ENCODE assay signal across 22 cellular contexts in genomic region chr4:6112606-6113290, GRCh38.
"Had no signal": no experiment of that assay in that cellular context is flagged by ENCODE, and none has a peak within 500 bp of the region (broad histone marks: within the 10 kb centered on the region; RNA-seq: fewer than 3 reads in every experiment).

No MANE protein-coding gene starts in this region.

- ATAC-seq: activated CD8-positive, alpha-beta T cell treated with anti-CD3 and anti-CD28 coated beads for 36 hours; activated T-cell treated with anti-CD3 and anti-CD28 coated beads, Interleukin-2, amount 50 U/mL, for 4 hours; foreskin keratinocyte; left lung; natural killer cell; psoas muscle; T-helper 17 cell had no signal

- H3K36me3 Mint-ChIP-seq: activated naive CD8-positive, alpha-beta T cell treated with anti-CD3 and anti-CD28 coated beads, Interleukin-2, amount 10 ng/mL, durations not matched to agents 7 days and 5 days; natural killer cell had no signal

- H3K27ac ChIP-seq: foreskin keratinocyte, left lung, ovary, psoas muscle, right atrium auricular region, spleen, upper lobe of left lung had no signal

- H3K9me3 ChIP-seq: left lung, ovary, psoas muscle, right atrium auricular region, spleen, upper lobe of left lung had no signal

- DNase-seq: activated CD4-positive, alpha-beta T cell treated with anti-CD3 and anti-CD28 coated beads, Interleukin-2, amount 10 ng/mL, durations not matched to agents 24 days and 14 days; activated CD8-positive, alpha-beta T cell treated with anti-CD3 and anti-CD28 coated beads for 36 hours; activated naive CD4-positive, alpha-beta T cell treated with anti-CD3 and anti-CD28 coated beads for 36 hours; activated naive CD8-positive, alpha-beta T cell treated with anti-CD3 and anti-CD28 coated beads, Interleukin-2, amount 10 ng/mL, durations not matched to agents 7 days and 5 days; activated T-cell treated with anti-CD3 and anti-CD28 coated beads, Interleukin-2, amount 50 U/mL, for 4 hours; amniotic stem cell; dermis blood vessel endothelial cell; effector CD8-positive, alpha-beta T cell; foreskin keratinocyte; left lung; midbrain; natural killer cell; ovary; psoas muscle; spleen; stimulated activated CD4-positive, alpha-beta T cell treated with anti-CD3 and anti-CD28 coated beads, Interleukin-4, amount 100 ng/mL, for 1 hour; stimulated activated naive CD4-positive, alpha-beta T cell; SW 1271; T-helper 17 cell; upper lobe of left lung had no signal

- H3K36me3 ChIP-seq: left lung, ovary, right atrium auricular region, spleen, upper lobe of left lung had no signal

- H3K4me3 ChIP-seq: left lung, ovary, psoas muscle, right atrium auricular region, spleen, upper lobe of left lung had no signal

- H3K27me3 ChIP-seq: foreskin keratinocyte, ovary, right atrium auricular region, upper lobe of left lung had no signal

- H3K4me1 ChIP-seq: foreskin keratinocyte, left lung, psoas muscle, right atrium auricular region, spleen, upper lobe of left lung had no signal

- H3K27ac Mint-ChIP-seq: activated CD4-positive, alpha-beta T cell treated with anti-CD3 and anti-CD28 coated beads, Interleukin-2, amount 10 ng/mL, durations not matched to agents 24 days and 14 days; activated CD8-positive, alpha-beta T cell treated with anti-CD3 and anti-CD28 coated beads for 36 hours; activated naive CD4-positive, alpha-beta T cell treated with anti-CD3 and anti-CD28 coated beads for 36 hours; activated naive CD8-positive, alpha-beta T cell treated with anti-CD3 and anti-CD28 coated beads, Interleukin-2, amount 10 ng/mL, durations not matched to agents 7 days and 5 days; activated T-helper 2 cell treated with anti-CD3 and anti-CD28 coated beads, Interferon-gamma antibody, Interleukin-2, Interleukin-4, amounts not matched to agents 10 μg/mL and 5 μg/mL and 100 μg/mL, durations not matched to agents 14 hours and 24 hours and 36 hours; natural killer cell; T-helper 17 cell had no signal

- H3K4me3 Mint-ChIP-seq: activated CD4-positive, alpha-beta T cell treated with anti-CD3 and anti-CD28 coated beads, Interleukin-2, amount 10 ng/mL, durations not matched to agents 24 days and 14 days; activated CD8-positive, alpha-beta T cell treated with anti-CD3 and anti-CD28 coated beads for 36 hours; activated naive CD4-positive, alpha-beta T cell treated with anti-CD3 and anti-CD28 coated beads for 36 hours; activated naive CD8-positive, alpha-beta T cell treated with anti-CD3 and anti-CD28 coated beads, Interleukin-2, amount 10 ng/mL, durations not matched to agents 7 days and 5 days; activated T-cell treated with anti-CD3 and anti-CD28 coated beads, Interleukin-2, amount 50 U/mL, for 4 hours; natural killer cell; T-helper 17 cell had no signal

- H3K9me3 Mint-ChIP-seq: activated CD4-positive, alpha-beta T cell treated with anti-CD3 and anti-CD28 coated beads, Interleukin-2, amount 10 ng/mL, durations not matched to agents 24 days and 14 days; activated CD8-positive, alpha-beta T cell treated with anti-CD3 and anti-CD28 coated beads for 36 hours; activated naive CD4-positive, alpha-beta T cell treated with anti-CD3 and anti-CD28 coated beads for 36 hours; activated naive CD8-positive, alpha-beta T cell treated with anti-CD3 and anti-CD28 coated beads, Interleukin-2, amount 10 ng/mL, durations not matched to agents 7 days and 5 days; activated T-cell treated with anti-CD3 and anti-CD28 coated beads, Interleukin-2, amount 50 U/mL, for 4 hours; activated T-helper 2 cell treated with anti-CD3 and anti-CD28 coated beads, Interferon-gamma antibody, Interleukin-2, Interleukin-4, amounts not matched to agents 10 μg/mL and 5 μg/mL and 100 μg/mL, durations not matched to agents 14 hours and 24 hours and 36 hours; natural killer cell had no signal
